8 cellular contexts compared by ENCODE assay signal in the genomic region with DNA sequence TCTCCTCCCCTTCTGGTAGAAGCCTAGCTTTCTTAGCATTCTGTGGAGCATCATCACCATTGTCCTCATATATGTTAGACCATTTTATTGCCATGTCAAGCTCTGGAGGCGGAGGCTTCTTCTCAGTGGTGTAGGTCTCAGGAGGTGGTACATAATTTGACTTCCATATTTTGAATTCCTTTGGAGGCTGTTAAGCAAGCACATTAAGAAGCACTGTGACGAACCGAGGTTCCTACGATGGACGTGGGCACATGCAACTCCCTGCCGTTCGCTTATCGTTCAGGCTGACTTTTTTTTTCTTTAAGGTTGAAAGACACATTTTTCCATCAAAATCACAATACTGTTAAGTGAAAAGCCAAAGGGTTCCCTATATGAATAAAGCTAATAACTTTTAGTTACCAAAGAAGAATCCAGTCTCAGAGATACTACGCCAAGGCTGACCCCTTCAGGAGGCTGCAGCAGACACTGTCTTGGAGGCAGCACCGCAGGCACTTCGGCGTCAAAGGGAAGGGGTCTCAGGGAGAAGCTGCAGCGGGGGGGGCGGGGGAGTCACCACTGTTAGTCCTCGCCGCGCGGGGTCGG. TPM values are rescaled to one million over a fixed set of nuclear protein-coding genes. Genes with fewer than 3 reads are reported as not detected.
A peak's percentile ranks its signal among the peaks of the same experiment; 100 is the strongest.
DNase-seq lines count a peak whose midpoint lies in the region; ATAC-seq and TF ChIP-seq lines count a peak whose summit lies in the region.

No MANE protein-coding gene starts in this region.

- no peak for TF ChIP-seq POLR2A in lower leg skin (IDR thresholded peaks at IDR 0.05)

- H3K27ac Mint-ChIP-seq in activated naive CD4-positive, alpha-beta T cell treated with anti-CD3 and anti-CD28 coated beads for 36 hours = peak overlapping the region; percentile 89

- H3K9me3 ChIP-seq in upper lobe of right lung = no peaks in the 10 kb centered on the region

- H3K36me3 ChIP-seq in upper lobe of right lung = peaks cover 28% of the 10 kb centered on the region

- peaks cover 25% of the 10 kb centered on the region for H3K36me3 Mint-ChIP-seq in activated naive CD4-positive, alpha-beta T cell treated with anti-CD3 and anti-CD28 coated beads for 36 hours (ENCODE audit: low read depth)

- TF ChIP-seq CTCF in lower leg skin (IDR thresholded peaks at IDR 0.05) (no peak), upper lobe of right lung (IDR thresholded peaks at IDR 0.05) (no peak)

- H3K27ac ChIP-seq in upper lobe of right lung = peak overlapping the region; percentile 86

- CTCF ChIA-PET in activated naive CD4-positive, alpha-beta T cell treated with anti-CD3 and anti-CD28 coated beads for 36 hours (lab: Charles Lee) = interaction anchor here (0.6 to 5.1 kb wide), 30 partner anchors 8 to 816 kb away, joined by 3 to 65 read pairs (median 4); a partner anchor contains a TSS

- intact Hi-C loops in activated naive CD4-positive, alpha-beta T cell treated with anti-CD3 and anti-CD28 coated beads for 36 hours (cut with micrococcal nuclease) = loop anchor here (1.0 to 5.0 kb wide), 11 partner anchors 18 to 779 kb away; a partner anchor contains a TSS
- intact Hi-C loops in lower leg skin (cut with DNase I; ENCODE audit: low total_unique reads) = loop anchor here (10.0 kb wide), 1 partner anchor 54 kb away; a partner anchor contains a TSS
- intact Hi-C loops in upper lobe of right lung (cut with DNase I) = loop anchor here (10.0 kb wide), 1 partner anchor 314 kb away; no protein-coding TSS in a partner anchor

- no peaks in the 10 kb centered on the region for H3K27me3 ChIP-seq in upper lobe of right lung

- H3K4me3 ChIP-seq in lower leg skin (ENCODE audit: low read depth, poor library complexity, severe bottlenecking) (peak overlapping the region; percentile 88), upper lobe of right lung (peak overlapping the region; percentile 82)

- H3K9me3 Mint-ChIP-seq in activated naive CD4-positive, alpha-beta T cell treated with anti-CD3 and anti-CD28 coated beads for 36 hours = peaks cover 5% of the 10 kb centered on the region

- DNase-seq in activated naive CD4-positive, alpha-beta T cell treated with anti-CD3 and anti-CD28 coated beads for 36 hours = peak; percentile 24
- DNase-seq in activated naive CD4-positive, alpha-beta T cell (lab: John Stamatoyannopoulos, UW) = no peak
- peak; percentile 20 for DNase-seq in astrocyte of the hippocampus (ENCODE audit: low read depth, low spot score)
- no peak for DNase-seq in lower leg skin (ENCODE audit: low spot score in 2 of 2)
- no peak for DNase-seq in upper lobe of right lung
- no peak for DNase-seq in NK-92 treated with Interleukin-12 subunit alpha and Interleukin-12 subunit beta, amount 100 ng/mL, for 24 hours (lab: John Stamatoyannopoulos, UW)
- DNase-seq in stimulated activated CD4-positive, alpha-beta T cell treated with anti-CD3 and anti-CD28 coated beads, Interleukin-1b, Interleukin-23, amount 100 ng/mL, for 48 hours = no peak

- peaks cover 41% of the 10 kb centered on the region for H3K4me1 Mint-ChIP-seq in activated naive CD4-positive, alpha-beta T cell treated with anti-CD3 and anti-CD28 coated beads for 36 hours (ENCODE audit: low read depth)

- peak overlapping the region; percentile 96 for H3K4me3 Mint-ChIP-seq in activated naive CD4-positive, alpha-beta T cell treated with anti-CD3 and anti-CD28 coated beads for 36 hours

- H3K4me1 ChIP-seq in upper lobe of right lung = peaks cover 29% of the 10 kb centered on the region

- ATAC-seq in upper lobe of right lung = no peak
- no peak for ATAC-seq in HG02973 (IDR thresholded peaks at IDR 0.05; ENCODE audit: unreplicated experiment)

- WGBS in lower leg skin, 2 donors = 6 to 7% methylated on average over 19 of the region's 19 CpGs

- H3K27me3 Mint-ChIP-seq in activated naive CD4-positive, alpha-beta T cell treated with anti-CD3 and anti-CD28 coated beads for 36 hours (ENCODE audit: low read depth) = no peaks in the 10 kb centered on the region

RNA-seq across cellular contexts. Expression of a gene that starts 0.8 kb away (rescaled TPM):
- 10 to 100 TPM; 28.3 to 29.5 TPM for total RNA-seq in activated naive CD4-positive, alpha-beta T cell treated with anti-CD3 and anti-CD28 coated beads for 36 hours
- total RNA-seq in lower leg skin (10 to 100 TPM; 12.4 to 27.0 (median 20.5) TPM), upper lobe of right lung (22.5 TPM)

RNA-seq across cellular contexts. Expression of a gene that starts 17.8 kb away (rescaled TPM):
- 10 to 100 TPM; 13.8 to 17.7 TPM for total RNA-seq in activated naive CD4-positive, alpha-beta T cell treated with anti-CD3 and anti-CD28 coated beads for 36 hours
- total RNA-seq in lower leg skin (10 to 100 TPM; 17.8 to 34.4 (median 22.2) TPM), upper lobe of right lung (25.9 TPM)

RNA-seq across cellular contexts. Expression of a gene that starts 57.8 kb away (rescaled TPM):
- total RNA-seq in activated naive CD4-positive, alpha-beta T cell treated with anti-CD3 and anti-CD28 coated beads for 36 hours = 1 to 10 TPM; 4.4 to 5.1 TPM
- total RNA-seq in lower leg skin (10 to 100 TPM in 2 of 4 donors, 1 to 10 TPM in 2; 8.6 to 12.5 (median 10.4) TPM), upper lobe of right lung (23.8 TPM)

Comparison
In these comparisons a context has a peak if more than half of its experiments do, and no peak if none do; other contexts are left out.
1. DNase-seq: peak in activated naive CD4-positive, alpha-beta T cell treated with anti-CD3 and anti-CD28 coated beads for 36 hours (single experiment) and astrocyte of the hippocampus (single experiment); none in activated naive CD4-positive, alpha-beta T cell (0 of 4), lower leg skin (0 of 2), upper lobe of right lung (single experiment), NK-92 treated with Interleukin-12 subunit alpha and Interleukin-12 subunit beta, amount 100 ng/mL, for 24 hours (single experiment) and stimulated activated CD4-positive, alpha-beta T cell treated with anti-CD3 and anti-CD28 coated beads, Interleukin-1b, Interleukin-23, amount 100 ng/mL, for 48 hours (single experiment).